10 cellular contexts compared by ENCODE assay signal in the genomic region with DNA sequence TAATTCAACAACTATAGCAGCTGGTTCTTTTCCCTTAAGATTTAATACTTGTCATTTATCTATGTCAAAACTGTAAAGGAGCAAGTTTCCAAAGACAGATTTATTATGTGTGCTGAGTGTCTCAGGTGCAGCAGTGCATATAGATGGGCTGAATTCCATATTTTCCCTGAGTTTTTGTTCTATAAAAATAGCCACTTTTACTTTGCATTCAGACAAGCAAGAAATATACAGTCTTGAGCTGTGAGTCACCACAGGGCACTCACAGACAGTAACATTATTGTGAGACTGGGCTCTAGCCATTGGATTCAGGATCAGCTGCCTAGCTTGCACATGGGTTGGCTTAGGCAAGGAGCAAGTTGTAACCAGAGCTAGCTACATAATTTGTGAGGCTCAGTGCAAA.
A peak's percentile ranks its signal among the peaks of the same experiment; 100 is the strongest.
DNase-seq lines count a peak whose midpoint lies in the region; ATAC-seq and TF ChIP-seq lines count a peak whose summit lies in the region.
"Had no signal": no experiment of that assay in that cellular context is flagged by ENCODE, and none has a peak within 500 bp of the region (broad histone marks: within the 10 kb centered on the region; RNA-seq: fewer than 3 reads in every experiment).

No MANE protein-coding gene starts in this region.

- H3K9me3 Mint-ChIP-seq in activated CD4-positive, alpha-beta memory T cell treated with anti-CD3 and anti-CD28 coated beads for 36 hours, result no peaks in the 10 kb centered on the region

- H3K9me3 ChIP-seq in fibroblast of lung (ENCODE audit: control insufficient read depth, insufficient read depth, low read depth, low read length) (no peaks in the 10 kb centered on the region), osteoblast (ENCODE audit: low read depth, low read length) (no peaks in the 10 kb centered on the region)

- CTCF ChIA-PET in activated CD4-positive, alpha-beta memory T cell treated with anti-CD3 and anti-CD28 coated beads for 36 hours (lab: Charles Lee), result no interaction called here

- TF ChIP-seq CTCF in fibroblast of lung (conservative IDR thresholded peaks at IDR 0.05 in 1 of 2, IDR thresholded peaks at IDR 0.05 in 1 of 2; ENCODE audit: low read depth in 1 of 2, low read length in 2 of 2) (no peak), osteoblast (IDR thresholded peaks at IDR 0.05; ENCODE audit: extremely low read depth, low read depth, low read length) (no peak)

- no peak overlapping the region for H3K27ac Mint-ChIP-seq in activated CD4-positive, alpha-beta memory T cell treated with anti-CD3 and anti-CD28 coated beads for 36 hours

- H3K4me1 ChIP-seq in fibroblast of lung (ENCODE audit: control insufficient read depth, extremely low read depth, insufficient read depth, low read length), result no peaks in the 10 kb centered on the region
- peaks cover 5% of the 10 kb centered on the region for H3K4me1 ChIP-seq in osteoblast (ENCODE audit: insufficient read depth, low read length)

- no peak for ATAC-seq in GM18907 (IDR thresholded peaks at IDR 0.05; ENCODE audit: unreplicated experiment)

- H2AFZ ChIP-seq in fibroblast of lung (ENCODE audit: low read length) (no peak overlapping the region), osteoblast (ENCODE audit: low read length) (no peak overlapping the region)

- H3K4me2 ChIP-seq in fibroblast of lung (ENCODE audit: extremely low read depth, insufficient read depth, low read length) (no peak overlapping the region), osteoblast (ENCODE audit: insufficient read depth, low read length) (no peak overlapping the region)

- H3K27me3 Mint-ChIP-seq in activated CD4-positive, alpha-beta memory T cell treated with anti-CD3 and anti-CD28 coated beads for 36 hours, result peaks cover 2% of the 10 kb centered on the region

- peak; percentile 93 for DNase-seq in AG20443 (ENCODE audit: low spot score)
- peak; percentile 67 for DNase-seq in NCI-H69 (lab: John Stamatoyannopoulos, UW)
- peak; percentile 77 to 86 for DNase-seq in fibroblast of lung (ENCODE audit: low read depth in 2 of 2)
- peak; percentile 87 for DNase-seq in osteoblast (ENCODE audit: insufficient read length, low spot score, missing footprints)
- DNase-seq in SHP77 (lab: John Stamatoyannopoulos, UW), result no peak
- no peak for DNase-seq in activated CD4-positive, alpha-beta memory T cell treated with anti-CD3 and anti-CD28 coated beads for 36 hours
- DNase-seq in LoVo (ENCODE audit: low spot score), result no peak
- DNase-seq: activated CD4-positive, alpha-beta T cell treated with anti-CD3 and anti-CD28 coated beads, Interleukin-2, amount 50 U/mL, for 48 hours had no signal

- no peaks in the 10 kb centered on the region for H3K79me2 ChIP-seq in fibroblast of lung (ENCODE audit: control insufficient read depth, insufficient read depth, low read length)
- H3K79me2 ChIP-seq in osteoblast (ENCODE audit: insufficient read depth, low read length), result no peaks in the 10 kb centered on the region

- H3K4me1 Mint-ChIP-seq in activated CD4-positive, alpha-beta memory T cell treated with anti-CD3 and anti-CD28 coated beads for 36 hours (ENCODE audit: low read depth), result no peaks in the 10 kb centered on the region

- no peaks in the 10 kb centered on the region for H3K36me3 Mint-ChIP-seq in activated CD4-positive, alpha-beta memory T cell treated with anti-CD3 and anti-CD28 coated beads for 36 hours

- H3K36me3 ChIP-seq in fibroblast of lung (ENCODE audit: control insufficient read depth, insufficient read depth, low read length) (no peaks in the 10 kb centered on the region), osteoblast (ENCODE audit: insufficient read depth, low read length) (no peaks in the 10 kb centered on the region)

- no peak overlapping the region for H3K4me3 ChIP-seq in fibroblast of lung (replicated peaks in 1 of 4; ENCODE audit: control extremely low read depth in 1 of 4, insufficient read depth in 1 of 4, low read depth in 3 of 4, low read length in 4 of 4)
- no peak overlapping the region for H3K4me3 ChIP-seq in osteoblast (ENCODE audit: insufficient read depth, low read length)
- H3K4me3 ChIP-seq: coronary artery had no signal

- H3K4me3 Mint-ChIP-seq in activated CD4-positive, alpha-beta memory T cell treated with anti-CD3 and anti-CD28 coated beads for 36 hours, result no peak overlapping the region

- POLR2A ChIA-PET in activated CD4-positive, alpha-beta memory T cell treated with anti-CD3 and anti-CD28 coated beads for 36 hours (lab: Charles Lee), result no interaction called here

- H4K20me1 ChIP-seq in fibroblast of lung (ENCODE audit: control insufficient read depth, extremely low read depth, insufficient read depth, low read length) (no peaks in the 10 kb centered on the region), osteoblast (ENCODE audit: insufficient read depth, low read length) (no peaks in the 10 kb centered on the region)

- intact Hi-C loops in activated CD4-positive, alpha-beta memory T cell treated with anti-CD3 and anti-CD28 coated beads for 36 hours (cut with micrococcal nuclease), result loop anchor here (10.0 kb wide), 1 partner anchor 446 kb away; the partner anchor contains the start of gene GALNT18

- H3K27me3 ChIP-seq in fibroblast of lung (ENCODE audit: control insufficient read depth, insufficient read depth, low read length) (peaks cover 5% of the 10 kb centered on the region), osteoblast (ENCODE audit: insufficient read depth, low read length) (peaks cover 27% of the 10 kb centered on the region)

- no peak overlapping the region for H3K27ac ChIP-seq in fibroblast of lung (ENCODE audit: insufficient read depth, low read length)
- peak overlapping the region; percentile 20 for H3K27ac ChIP-seq in osteoblast (ENCODE audit: low read depth, low read length)

- H3K9ac ChIP-seq in fibroblast of lung (ENCODE audit: insufficient read depth, low read length), result no peak overlapping the region

Comparison
In these comparisons a context has a peak if more than half of its experiments do, and no peak if none do; other contexts are left out.
1. DNase-seq: peak in AG20443 (single experiment), NCI-H69 (single experiment), fibroblast of lung (2 of 2) and osteoblast (single experiment); none in SHP77 (0 of 2), activated CD4-positive, alpha-beta memory T cell treated with anti-CD3 and anti-CD28 coated beads for 36 hours (single experiment) and LoVo (single experiment).